In the genomic region with DNA sequence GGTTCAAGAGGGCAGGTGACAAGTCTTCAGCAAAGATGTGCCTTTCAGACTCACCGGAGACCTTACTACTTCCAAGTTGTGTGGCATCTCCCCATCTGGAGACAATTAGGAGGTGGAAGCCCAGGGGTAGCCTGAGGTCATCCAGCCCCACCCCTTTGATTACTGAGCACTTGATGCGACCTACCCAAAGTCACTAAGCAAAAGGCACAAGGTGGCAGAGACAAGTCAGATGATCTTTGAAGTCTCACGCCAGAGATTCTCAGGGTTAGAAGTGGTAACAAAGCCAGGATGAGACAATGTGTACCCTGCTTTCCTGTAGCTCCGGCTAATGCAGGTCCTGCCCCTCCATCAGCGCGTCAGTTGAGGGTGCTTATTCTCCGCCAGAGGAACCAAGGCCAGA, we compare ENCODE assay signal across 8 cellular contexts. TPM values are rescaled to one million over a fixed set of nuclear protein-coding genes. Genes with fewer than 3 reads are reported as not detected.
A peak's percentile ranks its signal among the peaks of the same experiment; 100 is the strongest.
DNase-seq lines count a peak whose midpoint lies in the region; ATAC-seq and TF ChIP-seq lines count a peak whose summit lies in the region.

No MANE protein-coding gene starts in this region.

- no peak overlapping the region for H3K27ac ChIP-seq in hepatocyte
- peak overlapping the region; percentile 91 to 94 for H3K27ac ChIP-seq in testis

- intact Hi-C loops in testis (cut with DNase I; ENCODE audit: low total_unique reads), result no loop called here

- H3K27me3 ChIP-seq in hepatocyte, result no peaks in the 10 kb centered on the region
- no peaks in the 10 kb centered on the region for H3K27me3 ChIP-seq in testis

- H3K4me3 ChIP-seq in WI38 (ENCODE audit: low read depth, low read length) (peak overlapping the region; percentile 63; the same call in 1 of the 2 replicates), hepatocyte (no peak overlapping the region), testis (no peak overlapping the region)

- peaks cover 21% of the 10 kb centered on the region for H3K79me2 ChIP-seq in hepatocyte

- DNase-seq in activated CD8-positive, alpha-beta memory T cell treated with anti-CD3 and anti-CD28 coated beads for 24 hours, result peak; percentile 68
- no peak for DNase-seq in activated CD8-positive, alpha-beta memory T cell treated with anti-CD3 and anti-CD28 coated beads, Interleukin-2, amount 50 U/mL, for 4 hours
- no peak for DNase-seq in hepatocyte (ENCODE audit: low spot score)
- DNase-seq in testis, result no peak
- DNase-seq in NCI-H1105 treated with DMSO at 0.1 percent for 48 hours (lab: John Stamatoyannopoulos, UW), result no peak
- no peak for DNase-seq in NCI-H1105 (lab: John Stamatoyannopoulos, UW)

- no peaks in the 10 kb centered on the region for H4K20me1 ChIP-seq in hepatocyte (ENCODE audit: insufficient read depth, poor library complexity, severe bottlenecking)

- WGBS in hepatocyte (ENCODE audit: low lambda C conversion rate, missing lambda C conversion rate), result 74% methylated on average over 7 of the region's 7 CpGs
- WGBS in testis, 2 donors, result 44 to 50% methylated on average over 7 of the region's 7 CpGs

- TF ChIP-seq POLR2A in testis (IDR thresholded peaks at IDR 0.05), result no peak

- ATAC-seq in HG02571 (IDR thresholded peaks at IDR 0.05; ENCODE audit: unreplicated experiment), result no peak

- TF ChIP-seq CTCF in WI38 (IDR thresholded peaks at IDR 0.05; ENCODE audit: low read depth, low read length), result no peak
- TF ChIP-seq CTCF in hepatocyte (IDR thresholded peaks at IDR 0.05; ENCODE audit: poor library complexity), result no peak
- no peak for TF ChIP-seq CTCF in testis (IDR thresholded peaks at IDR 0.05)

- no peaks in the 10 kb centered on the region for H3K9me2 ChIP-seq in hepatocyte (replicated peaks; ENCODE audit: insufficient read depth)

- peak overlapping the region; percentile 81 for H3K4me2 ChIP-seq in hepatocyte

- no peaks in the 10 kb centered on the region for H3K9me3 ChIP-seq in hepatocyte (ENCODE audit: low read depth)
- H3K9me3 ChIP-seq in testis, result no peaks in the 10 kb centered on the region

- H3K4me1 ChIP-seq in hepatocyte (ENCODE audit: insufficient read depth) (peaks cover 27% of the 10 kb centered on the region), testis (peaks cover 18% of the 10 kb centered on the region)

- H3K36me3 ChIP-seq in hepatocyte (replicated peaks; ENCODE audit: insufficient read depth, low read depth) (no peaks in the 10 kb centered on the region), testis (ENCODE audit: low read depth, missing control alignments) (no peaks in the 10 kb centered on the region)

- H2AFZ ChIP-seq in hepatocyte, result no peak overlapping the region

RNA-seq across cellular contexts. Expression of a gene that starts 1.4 kb away (rescaled TPM):
- total RNA-seq in hepatocyte (38.9 and 47.6 TPM in 2 replicates), testis (100 to 1,000 TPM; 100 to 103 TPM)
- polyA plus RNA-seq in hepatocyte (36.7 and 42.2 TPM in 2 replicates), testis (ENCODE audit: insufficient read depth, low read depth, low replicate concordance) (40.7 TPM)
